In genomic region chr1:169148472-169149252, GRCh38 we compare ENCODE assay signal across 13 cellular contexts. TPM values are rescaled to one million over a fixed set of nuclear protein-coding genes. Genes with fewer than 3 reads are reported as not detected.
DNase-seq lines count a peak whose midpoint lies in the region; ATAC-seq, FAIRE-seq and TF ChIP-seq lines count a peak whose summit lies in the region.
"Had no signal": no experiment of that assay in that cellular context is flagged by ENCODE, and none has a peak within 500 bp of the region (broad histone marks: within the 10 kb centered on the region; RNA-seq: fewer than 3 reads in every experiment).

No MANE protein-coding gene starts in this region.

- ATAC-seq in GM18508 (IDR thresholded peaks at IDR 0.05; ENCODE audit: insufficient read depth, unreplicated experiment) (peak; percentile 52), HG02759 (IDR thresholded peaks at IDR 0.05; ENCODE audit: unreplicated experiment) (peak; percentile 60), mucosa of descending colon (peak; percentile 82), GM19351 (IDR thresholded peaks at IDR 0.05; ENCODE audit: unreplicated experiment) (no peak), aorta (ENCODE audit: low FRiP score) (no peak)

- peak; percentile 95 for FAIRE-seq in RCC 7860 (lab: Jason Lieb, UNC)

- H3K4me3 ChIP-seq in mucosa of descending colon, result no peak overlapping the region
- H3K4me3 ChIP-seq in aorta (ENCODE audit: low read length in 2 of 2), result no peak overlapping the region
- H3K4me3 ChIP-seq: breast epithelium, SK-N-MC, uterus had no signal

- no peaks in the 10 kb centered on the region for H3K27me3 Mint-ChIP-seq in activated naive CD4-positive, alpha-beta T cell treated with anti-CD3 and anti-CD28 coated beads, Interleukin-2, amount 10 ng/mL, durations not matched to agents 7 days and 5 days

- no peak for TF ChIP-seq CTCF in mucosa of descending colon (IDR thresholded peaks at IDR 0.05)

- no peaks in the 10 kb centered on the region for H3K9me3 ChIP-seq in mucosa of descending colon
- H3K9me3 ChIP-seq in aorta (ENCODE audit: control insufficient read depth, low read length), result no peaks in the 10 kb centered on the region
- H3K9me3 ChIP-seq: BE2C, breast epithelium, uterus had no signal

- WGBS in aorta, 2 donors, result 84 to 88% methylated on average over 5 of the region's 5 CpGs

- no peaks in the 10 kb centered on the region for H3K27me3 ChIP-seq in aorta (ENCODE audit: control insufficient read depth in 1 of 2, insufficient read depth in 2 of 2, low read length in 1 of 2)
- H3K27me3 ChIP-seq: BE2C, breast epithelium, uterus had no signal

- intact Hi-C loops in mucosa of descending colon (cut with DNase I, micrococcal nuclease) (no loop called here), aorta (cut with DNase I) (no loop called here)

- CTCF ChIA-PET in activated naive CD4-positive, alpha-beta T cell treated with anti-CD3 and anti-CD28 coated beads, Interleukin-2, amount 10 ng/mL, durations not matched to agents 7 days and 5 days (lab: Charles Lee), result no interaction called here

- no peaks in the 10 kb centered on the region for H3K4me1 Mint-ChIP-seq in activated naive CD4-positive, alpha-beta T cell treated with anti-CD3 and anti-CD28 coated beads, Interleukin-2, amount 10 ng/mL, durations not matched to agents 7 days and 5 days

- H3K27ac ChIP-seq in aorta (ENCODE audit: low read depth in 1 of 2, low read length in 2 of 2), result no peak overlapping the region
- H3K27ac ChIP-seq: breast epithelium, SK-N-MC, uterus had no signal

- H3K27ac Mint-ChIP-seq in activated naive CD4-positive, alpha-beta T cell treated with anti-CD3 and anti-CD28 coated beads, Interleukin-2, amount 10 ng/mL, durations not matched to agents 7 days and 5 days, result no peak overlapping the region

- H3K4me1 ChIP-seq in mucosa of descending colon (ENCODE audit: low read depth) (peaks cover 4% of the 10 kb centered on the region), aorta (ENCODE audit: control insufficient read depth in 1 of 2, insufficient read depth in 2 of 2, low read length in 2 of 2) (no peaks in the 10 kb centered on the region)
- H3K4me1 ChIP-seq: BE2C, breast epithelium, uterus had no signal

- DNase-seq in RCC 7860 (ENCODE audit: low spot score) (peak; percentile 82), mucosa of descending colon (peak in 1 of 3 donors; percentile 52), NCI-H2107 (lab: John Stamatoyannopoulos, UW) (no peak), aorta (no peak)
- no peak for DNase-seq in activated naive CD4-positive, alpha-beta T cell treated with anti-CD3 and anti-CD28 coated beads, Interleukin-2, amount 10 ng/mL, durations not matched to agents 7 days and 5 days
- DNase-seq: BE2C, NCI-H1694, uterus had no signal

- H3K9me3 Mint-ChIP-seq in activated naive CD4-positive, alpha-beta T cell treated with anti-CD3 and anti-CD28 coated beads, Interleukin-2, amount 10 ng/mL, durations not matched to agents 7 days and 5 days, result no peaks in the 10 kb centered on the region

- no peaks in the 10 kb centered on the region for H3K36me3 Mint-ChIP-seq in activated naive CD4-positive, alpha-beta T cell treated with anti-CD3 and anti-CD28 coated beads, Interleukin-2, amount 10 ng/mL, durations not matched to agents 7 days and 5 days

- no peak overlapping the region for H3K4me3 Mint-ChIP-seq in activated naive CD4-positive, alpha-beta T cell treated with anti-CD3 and anti-CD28 coated beads, Interleukin-2, amount 10 ng/mL, durations not matched to agents 7 days and 5 days

- H3K36me3 ChIP-seq in mucosa of descending colon (ENCODE audit: low read depth), result no peaks in the 10 kb centered on the region
- no peaks in the 10 kb centered on the region for H3K36me3 ChIP-seq in aorta (ENCODE audit: control insufficient read depth in 1 of 2, insufficient read depth in 2 of 2, low read length in 1 of 2)
- H3K36me3 ChIP-seq: BE2C, breast epithelium, uterus had no signal

RNA-seq across cellular contexts. Expression of gene ATP1B1, which starts 42.2 kb away (rescaled TPM):
- total RNA-seq in mucosa of descending colon, result 100 to 1,000 TPM; 342 to 860 (median 744) TPM
- 1 to 10 TPM; 7.1 to 8.4 TPM for total RNA-seq in aorta
- polyA plus RNA-seq in aorta, result 10 to 100 TPM in 1 of 2 donors, 1 to 10 TPM in 1; 7.1 to 23.8 TPM

Comparison
In these comparisons a context has a peak if more than half of its experiments do, and no peak if none do; other contexts are left out.
1. ATAC-seq: peak in GM18508 (single experiment), HG02759 (single experiment) and mucosa of descending colon (single experiment); none in GM19351 (single experiment) and aorta (single experiment).
2. RNA of gene ATP1B1, which starts 42.2 kb away (total RNA-seq): 342 to 860 TPM in mucosa of descending colon; 7.1 to 8.4 TPM in aorta; every median in the first group is over 10 times any median in the second.